21 cellular contexts compared by ENCODE assay signal in the genomic region with DNA sequence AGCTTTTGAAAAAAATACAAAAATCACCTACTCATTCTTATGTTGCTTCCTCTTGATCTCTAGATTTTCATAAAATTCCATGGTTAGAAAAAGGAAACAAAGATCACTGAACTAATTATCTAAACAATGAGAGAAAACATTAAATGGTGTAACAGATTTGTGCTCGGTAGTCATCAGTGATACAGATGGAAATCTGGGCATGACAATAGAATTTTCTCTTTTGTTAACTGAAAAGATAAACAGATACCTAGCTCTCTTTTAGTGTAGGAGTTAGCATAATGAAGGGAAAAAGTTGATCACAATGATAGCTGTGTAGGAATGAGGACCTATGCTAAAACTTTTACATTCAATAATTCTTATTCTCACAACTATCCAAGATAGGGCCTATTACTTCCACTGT.
DNase-seq lines count a peak whose midpoint lies in the region; ATAC-seq and TF ChIP-seq lines count a peak whose summit lies in the region.
"Had no signal": no experiment of that assay in that cellular context is flagged by ENCODE, and none has a peak within 500 bp of the region (broad histone marks: within the 10 kb centered on the region; RNA-seq: fewer than 3 reads in every experiment).

No MANE protein-coding gene starts in this region.

- H3K4me2 ChIP-seq in DOHH2 (ENCODE audit: low read length) = peak overlapping the region; percentile 44
- H3K4me2 ChIP-seq: A549; BLaER1 treated with 17β-estradiol and CSF1 and Interleukin-3, amounts not matched to agents 10 nM and 100 nM had no signal

- no peaks in the 10 kb centered on the region for H3K9me2 ChIP-seq in DOHH2 (replicated peaks; ENCODE audit: control insufficient read depth, low read length)

- peaks cover 34% of the 10 kb centered on the region for H3F3A ChIP-seq in DOHH2 (ENCODE audit: control insufficient read depth, insufficient read depth)

- H3K27ac ChIP-seq in DOHH2 (ENCODE audit: low read depth, low read length) (peak overlapping the region; percentile 38), HUES48 (ENCODE audit: low read depth, low read length) (no peak overlapping the region), psoas muscle (peak overlapping the region; percentile 46)
- H3K27ac ChIP-seq: A549; BLaER1 treated with 17β-estradiol and CSF1 and Interleukin-3, amounts not matched to agents 10 nM and 100 nM; GM23248 had no signal

- no peak overlapping the region for H3K4me3 ChIP-seq in DOHH2 (ENCODE audit: low read length)
- H3K4me3 ChIP-seq in HUES48 (ENCODE audit: low read depth, low read length) = peak overlapping the region; percentile 15; the same call in 1 of the 2 replicates
- no peak overlapping the region for H3K4me3 ChIP-seq in psoas muscle
- H3K4me3 ChIP-seq: A549; BLaER1 treated with 17β-estradiol and CSF1 and Interleukin-3, amounts not matched to agents 10 nM and 100 nM; GM23248 had no signal

- peaks cover 99% of the 10 kb centered on the region for H3K79me2 ChIP-seq in DOHH2 (ENCODE audit: control insufficient read depth, low read length)

- H4K20me1 ChIP-seq in DOHH2 (ENCODE audit: control insufficient read depth, insufficient read depth, low read depth, low read length) = no peaks in the 10 kb centered on the region

- TF ChIP-seq CTCF in DOHH2 (IDR thresholded peaks at IDR 0.05; ENCODE audit: low read depth, low read length, poor library complexity, severe bottlenecking) = no peak
- no peak for TF ChIP-seq CTCF in psoas muscle (IDR thresholded peaks at IDR 0.05)
- no peak for TF ChIP-seq CTCF in GM13976 (IDR thresholded peaks at IDR 0.05; ENCODE audit: borderline replicate concordance, control extremely low read depth, extremely low read depth, insufficient read depth, missing control alignments)

- H3K9me3 Mint-ChIP-seq in activated T-cell treated with anti-CD3 and anti-CD28 coated beads, Interleukin-2, amount 50 U/mL, for 4 hours = no peaks in the 10 kb centered on the region
- H3K9me3 Mint-ChIP-seq: CD4-positive, alpha-beta T cell; CD8-positive, alpha-beta memory T cell; H9 had no signal

- DNase-seq in dermis microvascular lymphatic vessel endothelial cell (ENCODE audit: low read depth in 2 of 2) = peak; percentile 34 to 49
- DNase-seq in psoas muscle = no peak
- no peak for DNase-seq in DMS79 (lab: John Stamatoyannopoulos, UW)
- DNase-seq in activated T-cell treated with anti-CD3 and anti-CD28 coated beads, Interleukin-2, amount 50 U/mL, for 4 hours = no peak
- DNase-seq in GM13976 (ENCODE audit: low spot score) = no peak
- DNase-seq: 8988T; ACHN; AML-193; BE2C; CD4-positive, alpha-beta T cell; CD8-positive, alpha-beta memory T cell; DMS 273 treated with DMSO at 0.1 percent for 48 hours; DMS79 treated with DMSO at 0.1 percent for 48 hours; GM23248; H9 had no signal

- no peak overlapping the region for H3K4me3 Mint-ChIP-seq in activated T-cell treated with anti-CD3 and anti-CD28 coated beads, Interleukin-2, amount 50 U/mL, for 4 hours
- H3K4me3 Mint-ChIP-seq: CD14-positive monocyte; CD4-positive, alpha-beta T cell; CD8-positive, alpha-beta memory T cell; H9 had no signal

- no peaks in the 10 kb centered on the region for H3K4me1 Mint-ChIP-seq in activated T-cell treated with anti-CD3 and anti-CD28 coated beads, Interleukin-2, amount 50 U/mL, for 4 hours (ENCODE audit: low read depth)
- H3K4me1 Mint-ChIP-seq: CD14-positive monocyte; CD8-positive, alpha-beta memory T cell had no signal

- in situ Hi-C loops in GM13976 (cut with MboI; ENCODE audit: low sequenced_read_pairs, unreplicated experiment) = no loop called here

- no peak overlapping the region for H3K9ac ChIP-seq in HUES48 (ENCODE audit: low read depth, low read length)
- H3K9ac ChIP-seq: BLaER1 treated with 17β-estradiol and CSF1 and Interleukin-3, amounts not matched to agents 10 nM and 100 nM; GM23248 had no signal

- no peaks in the 10 kb centered on the region for H3K27me3 ChIP-seq in DOHH2 (ENCODE audit: control insufficient read depth, low read length)
- H3K27me3 ChIP-seq in HUES48 (ENCODE audit: control insufficient read depth, insufficient read depth, low read length) = no peaks in the 10 kb centered on the region
- H3K27me3 ChIP-seq in psoas muscle (ENCODE audit: insufficient read depth in 3 of 3, low read length in 2 of 3) = no peaks in the 10 kb centered on the region
- H3K27me3 ChIP-seq: BE2C; BLaER1 treated with 17β-estradiol and CSF1 and Interleukin-3, amounts not matched to agents 10 nM and 100 nM had no signal

- ATAC-seq in psoas muscle = no peak
- no peak for ATAC-seq in activated T-cell treated with anti-CD3 and anti-CD28 coated beads, Interleukin-2, amount 50 U/mL, for 4 hours
- ATAC-seq: A549, HCT116 had no signal

- H3K9me3 ChIP-seq in DOHH2 (ENCODE audit: control insufficient read depth, insufficient read depth, low read length) (no peaks in the 10 kb centered on the region), HUES48 (ENCODE audit: control insufficient read depth, insufficient read depth, low read length) (no peaks in the 10 kb centered on the region), psoas muscle (no peaks in the 10 kb centered on the region)
- H3K9me3 ChIP-seq: A549; BE2C; BLaER1 treated with 17β-estradiol and CSF1 and Interleukin-3, amounts not matched to agents 10 nM and 100 nM had no signal

- H3K27me3 Mint-ChIP-seq in activated T-cell treated with anti-CD3 and anti-CD28 coated beads, Interleukin-2, amount 50 U/mL, for 4 hours (ENCODE audit: low read depth) = no peaks in the 10 kb centered on the region
- H3K27me3 Mint-ChIP-seq: CD4-positive, alpha-beta T cell had no signal

- 42 to 68% (median 50%) methylated on average over 1 of the region's 1 CpG for WGBS in psoas muscle, 3 donors

- H3K36me3 Mint-ChIP-seq in activated T-cell treated with anti-CD3 and anti-CD28 coated beads, Interleukin-2, amount 50 U/mL, for 4 hours (ENCODE audit: insufficient read depth) = no peaks in the 10 kb centered on the region
- H3K36me3 Mint-ChIP-seq: CD14-positive monocyte had no signal

- peaks cover 98% of the 10 kb centered on the region for H3K4me1 ChIP-seq in DOHH2 (ENCODE audit: control insufficient read depth, low read length)
- peaks cover 33% of the 10 kb centered on the region for H3K4me1 ChIP-seq in HUES48 (ENCODE audit: control insufficient read depth, insufficient read depth, low read length)
- peaks cover 52% of the 10 kb centered on the region for H3K4me1 ChIP-seq in psoas muscle
- H3K4me1 ChIP-seq: A549 had no signal

- intact Hi-C loops in psoas muscle (cut with DNase I) = loop anchor here in 1 of 2 donors (10.0 kb wide), 1 partner anchor 166 kb away; the partner anchor contains the start of gene UCHL3

- H3K36me3 ChIP-seq in DOHH2 (ENCODE audit: control insufficient read depth, low read length) (peaks cover 14% of the 10 kb centered on the region), HUES48 (ENCODE audit: control insufficient read depth, insufficient read depth, low read length) (no peaks in the 10 kb centered on the region), psoas muscle (ENCODE audit: insufficient read depth in 1 of 2, low read depth in 1 of 2) (no peaks in the 10 kb centered on the region)
- H3K36me3 ChIP-seq: BE2C; BLaER1 treated with 17β-estradiol and CSF1 and Interleukin-3, amounts not matched to agents 10 nM and 100 nM had no signal

Comparison
In these comparisons a context has a peak if more than half of its experiments do, and no peak if none do; other contexts are left out.
1. DNase-seq: peak in dermis microvascular lymphatic vessel endothelial cell (2 of 2); none in psoas muscle (0 of 2), DMS79 (single experiment), activated T-cell treated with anti-CD3 and anti-CD28 coated beads, Interleukin-2, amount 50 U/mL, for 4 hours (single experiment) and GM13976 (single experiment).